8 cellular contexts compared by ENCODE assay signal in the genomic region with DNA sequence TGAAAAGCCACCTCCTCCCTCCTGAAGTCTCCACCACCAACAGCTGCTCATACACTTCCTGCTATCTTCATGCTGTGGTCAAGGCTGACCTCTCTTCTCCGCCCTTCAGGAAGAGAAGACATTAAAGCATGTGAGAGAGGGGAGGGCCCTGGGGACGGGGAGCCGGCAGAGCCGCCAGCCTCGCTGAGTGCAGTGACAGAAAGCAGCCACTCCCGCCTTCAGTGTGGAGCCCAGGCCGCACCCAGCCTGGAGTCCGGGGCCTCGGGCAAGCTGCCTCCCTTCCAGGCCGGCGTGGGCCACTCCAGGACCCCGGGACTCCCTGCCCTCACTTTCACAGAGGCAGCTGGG.
DNase-seq lines count a peak whose midpoint lies in the region; ATAC-seq, FAIRE-seq and TF ChIP-seq lines count a peak whose summit lies in the region.

No MANE protein-coding gene starts in this region.

- no peaks in the 10 kb centered on the region for H3K9me3 ChIP-seq in body of pancreas
- no peaks in the 10 kb centered on the region for H3K9me3 ChIP-seq in mucosa of rectum (ENCODE audit: control insufficient read depth in 2 of 2, low read length in 2 of 2)

- TF ChIP-seq CTCF in AG10803 (conservative IDR thresholded peaks at IDR 0.05; ENCODE audit: low read length) = no peak
- no peak for TF ChIP-seq CTCF in body of pancreas (IDR thresholded peaks at IDR 0.05)

- WGBS in body of pancreas, 2 donors = 50 to 53% methylated on average over 3 to 10 of the region's 12 CpGs

- H3K36me3 ChIP-seq in body of pancreas (replicated peaks in 1 of 2; ENCODE audit: insufficient read depth in 1 of 2, low read depth in 2 of 2) (no peaks in the 10 kb centered on the region), mucosa of rectum (ENCODE audit: control insufficient read depth in 2 of 2, insufficient read depth in 2 of 2, low read length in 2 of 2) (no peaks in the 10 kb centered on the region), H7 (replicated peaks; ENCODE audit: control insufficient read depth, insufficient read depth, low read length) (no peaks in the 10 kb centered on the region)

- FAIRE-seq in H54 (lab: Jason Lieb, UNC) = no peak

- ATAC-seq in body of pancreas (peak; percentile 25), GM19324 (IDR thresholded peaks at IDR 0.05; ENCODE audit: low FRiP score, unreplicated experiment) (no peak)

- H3K4me3 ChIP-seq in AG10803 (ENCODE audit: low read length) = no peak overlapping the region
- H3K4me3 ChIP-seq in body of pancreas = no peak overlapping the region
- peak overlapping the region in 1 of 2 donors; percentile 37 for H3K4me3 ChIP-seq in mucosa of rectum (ENCODE audit: low read length in 2 of 2)
- H3K4me3 ChIP-seq in H7 (ENCODE audit: insufficient read depth, low read depth, low read length) = no peak overlapping the region

- intact Hi-C loops in body of pancreas (cut with DNase I) = no loop called here

- TF ChIP-seq POLR2A in body of pancreas (IDR thresholded peaks at IDR 0.05) = no peak
- no peak for TF ChIP-seq POLR2A in H54 (IDR thresholded peaks at IDR 0.05; ENCODE audit: low read depth, low read length)

- H3K4me1 ChIP-seq in body of pancreas = no peaks in the 10 kb centered on the region
- H3K4me1 ChIP-seq in mucosa of rectum (ENCODE audit: control insufficient read depth in 2 of 2, insufficient read depth in 2 of 2, low read length in 2 of 2) = peaks cover 11 to 19% of the 10 kb centered on the region in 2 donors

- H3K9ac ChIP-seq in mucosa of rectum (ENCODE audit: low read depth in 1 of 2, low read length in 2 of 2) = peak overlapping the region in 1 of 2 donors; percentile 37

- H3K27ac ChIP-seq in body of pancreas (no peak overlapping the region), mucosa of rectum (ENCODE audit: low read depth in 2 of 2, low read length in 2 of 2) (peak overlapping the region; percentile 65 to 80)

- DNase-seq in AG10803 (ENCODE audit: low read depth) (peak; percentile 19), Kasumi-1 (lab: John Stamatoyannopoulos, UW) (peak; percentile 89 to 90), body of pancreas (no peak), H54 (ENCODE audit: insufficient read length, low spot score) (no peak), NCI-H1092 treated with DMSO at 0.1 percent for 48 hours (lab: John Stamatoyannopoulos, UW) (no peak), H7 (no peak)

- no peaks in the 10 kb centered on the region for H3K27me3 ChIP-seq in body of pancreas
- no peaks in the 10 kb centered on the region for H3K27me3 ChIP-seq in mucosa of rectum (ENCODE audit: control insufficient read depth in 2 of 2, insufficient read depth in 2 of 2, low read length in 2 of 2)
- no peaks in the 10 kb centered on the region for H3K27me3 ChIP-seq in H7 (ENCODE audit: control insufficient read depth, insufficient read depth, low read length)

Comparison
In these comparisons a context has a peak if more than half of its experiments do, and no peak if none do; other contexts are left out.
1. DNase-seq: peak in AG10803 (single experiment) and Kasumi-1 (2 of 2); none in body of pancreas (0 of 4), H54 (single experiment), NCI-H1092 treated with DMSO at 0.1 percent for 48 hours (single experiment) and H7 (single experiment).
2. H3K27ac ChIP-seq: peak in mucosa of rectum (2 of 2); none in body of pancreas (0 of 4).